ENCODE assay signal across 1 cellular context in the genomic region with DNA sequence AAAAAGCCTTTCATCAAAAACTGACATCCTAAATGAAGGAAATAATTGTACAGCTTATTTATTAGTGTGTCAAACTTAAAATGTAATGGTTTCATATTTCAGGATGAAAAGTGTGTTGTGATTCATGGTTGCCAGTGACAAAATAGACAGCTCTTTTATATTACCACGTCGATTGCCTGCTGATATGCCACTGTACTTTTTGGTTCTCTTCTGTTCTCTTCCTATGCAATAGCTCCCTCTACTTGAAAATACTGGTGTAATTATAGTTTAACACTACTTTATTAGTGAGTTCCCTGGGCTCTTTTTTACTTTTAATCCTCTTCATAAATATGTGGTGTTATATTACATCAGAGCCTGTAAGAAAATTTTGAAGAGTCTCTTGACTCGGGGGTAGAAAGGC.
TF ChIP-seq lines count a peak whose summit lies in the region.

No MANE protein-coding gene starts in this region.

TF ChIP-seq in GM23338, 12 proteins besides CTCF, POLR2A, EP300 and RAD21 (continued from another document):
- TF ChIP-seq, protein P1, sequence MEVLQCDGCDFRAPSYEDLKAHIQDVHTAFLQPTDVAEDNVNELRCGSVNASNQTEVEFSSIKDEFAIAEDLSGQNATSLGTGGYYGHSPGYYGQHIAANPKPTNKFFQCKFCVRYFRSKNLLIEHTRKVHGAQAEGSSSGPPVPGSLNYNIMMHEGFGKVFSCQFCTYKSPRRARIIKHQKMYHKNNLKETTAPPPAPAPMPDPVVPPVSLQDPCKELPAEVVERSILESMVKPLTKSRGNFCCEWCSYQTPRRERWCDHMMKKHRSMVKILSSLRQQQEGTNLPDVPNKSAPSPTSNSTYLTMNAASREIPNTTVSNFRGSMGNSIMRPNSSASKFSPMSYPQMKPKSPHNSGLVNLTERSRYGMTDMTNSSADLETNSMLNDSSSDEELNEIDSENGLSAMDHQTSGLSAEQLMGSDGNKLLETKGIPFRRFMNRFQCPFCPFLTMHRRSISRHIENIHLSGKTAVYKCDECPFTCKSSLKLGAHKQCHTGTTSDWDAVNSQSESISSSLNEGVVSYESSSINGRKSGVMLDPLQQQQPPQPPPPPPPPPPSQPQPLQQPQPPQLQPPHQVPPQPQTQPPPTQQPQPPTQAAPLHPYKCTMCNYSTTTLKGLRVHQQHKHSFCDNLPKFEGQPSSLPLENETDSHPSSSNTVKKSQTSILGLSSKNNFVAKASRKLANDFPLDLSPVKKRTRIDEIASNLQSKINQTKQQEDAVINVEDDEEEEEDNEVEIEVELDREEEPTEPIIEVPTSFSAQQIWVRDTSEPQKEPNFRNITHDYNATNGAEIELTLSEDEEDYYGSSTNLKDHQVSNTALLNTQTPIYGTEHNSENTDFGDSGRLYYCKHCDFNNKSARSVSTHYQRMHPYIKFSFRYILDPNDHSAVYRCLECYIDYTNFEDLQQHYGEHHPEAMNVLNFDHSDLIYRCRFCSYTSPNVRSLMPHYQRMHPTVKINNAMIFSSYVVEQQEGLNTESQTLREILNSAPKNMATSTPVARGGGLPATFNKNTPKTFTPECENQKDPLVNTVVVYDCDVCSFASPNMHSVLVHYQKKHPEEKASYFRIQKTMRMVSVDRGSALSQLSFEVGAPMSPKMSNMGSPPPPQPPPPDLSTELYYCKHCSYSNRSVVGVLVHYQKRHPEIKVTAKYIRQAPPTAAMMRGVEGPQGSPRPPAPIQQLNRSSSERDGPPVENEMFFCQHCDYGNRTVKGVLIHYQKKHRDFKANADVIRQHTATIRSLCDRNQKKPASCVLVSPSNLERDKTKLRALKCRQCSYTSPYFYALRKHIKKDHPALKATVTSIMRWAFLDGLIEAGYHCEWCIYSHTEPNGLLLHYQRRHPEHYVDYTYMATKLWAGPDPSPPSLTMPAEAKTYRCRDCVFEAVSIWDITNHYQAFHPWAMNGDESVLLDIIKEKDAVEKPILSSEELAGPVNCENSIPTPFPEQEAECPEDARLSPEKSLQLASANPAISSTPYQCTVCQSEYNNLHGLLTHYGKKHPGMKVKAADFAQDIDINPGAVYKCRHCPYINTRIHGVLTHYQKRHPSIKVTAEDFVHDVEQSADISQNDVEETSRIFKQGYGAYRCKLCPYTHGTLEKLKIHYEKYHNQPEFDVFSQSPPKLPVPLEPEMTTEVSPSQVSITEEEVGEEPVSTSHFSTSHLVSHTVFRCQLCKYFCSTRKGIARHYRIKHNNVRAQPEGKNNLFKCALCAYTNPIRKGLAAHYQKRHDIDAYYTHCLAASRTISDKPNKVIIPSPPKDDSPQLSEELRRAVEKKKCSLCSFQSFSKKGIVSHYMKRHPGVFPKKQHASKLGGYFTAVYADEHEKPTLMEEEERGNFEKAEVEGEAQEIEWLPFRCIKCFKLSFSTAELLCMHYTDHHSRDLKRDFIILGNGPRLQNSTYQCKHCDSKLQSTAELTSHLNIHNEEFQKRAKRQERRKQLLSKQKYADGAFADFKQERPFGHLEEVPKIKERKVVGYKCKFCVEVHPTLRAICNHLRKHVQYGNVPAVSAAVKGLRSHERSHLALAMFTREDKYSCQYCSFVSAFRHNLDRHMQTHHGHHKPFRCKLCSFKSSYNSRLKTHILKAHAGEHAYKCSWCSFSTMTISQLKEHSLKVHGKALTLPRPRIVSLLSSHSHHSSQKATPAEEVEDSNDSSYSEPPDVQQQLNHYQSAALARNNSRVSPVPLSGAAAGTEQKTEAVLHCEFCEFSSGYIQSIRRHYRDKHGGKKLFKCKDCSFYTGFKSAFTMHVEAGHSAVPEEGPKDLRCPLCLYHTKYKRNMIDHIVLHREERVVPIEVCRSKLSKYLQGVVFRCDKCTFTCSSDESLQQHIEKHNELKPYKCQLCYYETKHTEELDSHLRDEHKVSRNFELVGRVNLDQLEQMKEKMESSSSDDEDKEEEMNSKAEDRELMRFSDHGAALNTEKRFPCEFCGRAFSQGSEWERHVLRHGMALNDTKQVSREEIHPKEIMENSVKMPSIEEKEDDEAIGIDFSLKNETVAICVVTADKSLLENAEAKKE (CRISPR knock-in tag; IDR thresholded peaks at IDR 0.05): no peak
